ENCODE assay signal across 1 cellular context in the genomic region with DNA sequence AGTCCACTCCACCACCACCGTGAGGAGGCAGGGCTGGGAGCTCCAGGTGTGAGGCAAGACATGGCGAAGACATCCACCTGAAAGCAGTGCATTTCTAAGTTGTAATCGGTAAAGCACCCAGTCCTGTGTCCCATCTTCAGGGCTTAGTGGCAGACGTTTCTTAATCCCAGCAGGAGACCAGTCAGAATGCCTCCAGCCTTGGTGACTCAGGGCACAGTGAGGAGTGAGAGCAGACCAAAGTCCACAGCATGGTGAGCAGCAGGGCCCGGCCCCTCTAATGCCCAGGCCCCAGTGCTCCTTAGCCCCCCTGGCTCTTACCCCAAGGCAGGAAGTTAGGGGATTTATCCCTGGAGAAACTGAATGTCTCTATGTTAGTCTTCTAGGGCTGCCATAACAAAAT.
TF ChIP-seq lines count a peak whose summit lies in the region.

No MANE protein-coding gene starts in this region.

TF ChIP-seq in A549, 52 proteins besides CTCF, POLR2A, EP300 and RAD21 (continued from another document):
- TF ChIP-seq, protein P1, sequence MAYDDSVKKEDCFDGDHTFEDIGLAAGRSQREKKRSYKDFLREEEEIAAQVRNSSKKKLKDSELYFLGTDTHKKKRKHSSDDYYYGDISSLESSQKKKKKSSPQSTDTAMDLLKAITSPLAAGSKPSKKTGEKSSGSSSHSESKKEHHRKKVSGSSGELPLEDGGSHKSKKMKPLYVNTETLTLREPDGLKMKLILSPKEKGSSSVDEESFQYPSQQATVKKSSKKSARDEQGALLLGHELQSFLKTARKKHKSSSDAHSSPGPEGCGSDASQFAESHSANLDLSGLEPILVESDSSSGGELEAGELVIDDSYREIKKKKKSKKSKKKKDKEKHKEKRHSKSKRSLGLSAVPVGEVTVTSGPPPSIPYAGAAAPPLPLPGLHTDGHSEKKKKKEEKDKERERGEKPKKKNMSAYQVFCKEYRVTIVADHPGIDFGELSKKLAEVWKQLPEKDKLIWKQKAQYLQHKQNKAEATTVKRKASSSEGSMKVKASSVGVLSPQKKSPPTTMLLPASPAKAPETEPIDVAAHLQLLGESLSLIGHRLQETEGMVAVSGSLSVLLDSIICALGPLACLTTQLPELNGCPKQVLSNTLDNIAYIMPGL (CRISPR knock-in tag; IDR thresholded peaks at IDR 0.05; ENCODE audit: borderline replicate concordance): no peak
- TF ChIP-seq, protein P2, sequence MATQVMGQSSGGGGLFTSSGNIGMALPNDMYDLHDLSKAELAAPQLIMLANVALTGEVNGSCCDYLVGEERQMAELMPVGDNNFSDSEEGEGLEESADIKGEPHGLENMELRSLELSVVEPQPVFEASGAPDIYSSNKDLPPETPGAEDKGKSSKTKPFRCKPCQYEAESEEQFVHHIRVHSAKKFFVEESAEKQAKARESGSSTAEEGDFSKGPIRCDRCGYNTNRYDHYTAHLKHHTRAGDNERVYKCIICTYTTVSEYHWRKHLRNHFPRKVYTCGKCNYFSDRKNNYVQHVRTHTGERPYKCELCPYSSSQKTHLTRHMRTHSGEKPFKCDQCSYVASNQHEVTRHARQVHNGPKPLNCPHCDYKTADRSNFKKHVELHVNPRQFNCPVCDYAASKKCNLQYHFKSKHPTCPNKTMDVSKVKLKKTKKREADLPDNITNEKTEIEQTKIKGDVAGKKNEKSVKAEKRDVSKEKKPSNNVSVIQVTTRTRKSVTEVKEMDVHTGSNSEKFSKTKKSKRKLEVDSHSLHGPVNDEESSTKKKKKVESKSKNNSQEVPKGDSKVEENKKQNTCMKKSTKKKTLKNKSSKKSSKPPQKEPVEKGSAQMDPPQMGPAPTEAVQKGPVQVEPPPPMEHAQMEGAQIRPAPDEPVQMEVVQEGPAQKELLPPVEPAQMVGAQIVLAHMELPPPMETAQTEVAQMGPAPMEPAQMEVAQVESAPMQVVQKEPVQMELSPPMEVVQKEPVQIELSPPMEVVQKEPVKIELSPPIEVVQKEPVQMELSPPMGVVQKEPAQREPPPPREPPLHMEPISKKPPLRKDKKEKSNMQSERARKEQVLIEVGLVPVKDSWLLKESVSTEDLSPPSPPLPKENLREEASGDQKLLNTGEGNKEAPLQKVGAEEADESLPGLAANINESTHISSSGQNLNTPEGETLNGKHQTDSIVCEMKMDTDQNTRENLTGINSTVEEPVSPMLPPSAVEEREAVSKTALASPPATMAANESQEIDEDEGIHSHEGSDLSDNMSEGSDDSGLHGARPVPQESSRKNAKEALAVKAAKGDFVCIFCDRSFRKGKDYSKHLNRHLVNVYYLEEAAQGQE (IDR thresholded peaks at IDR 0.05): no peak
- TF ChIP-seq RCOR1 (IDR thresholded peaks at IDR 0.05; ENCODE audit: low read depth, low read length): no peak
- no peak for TF ChIP-seq HOXB5 (CRISPR knock-in tag; IDR thresholded peaks at IDR 0.05)
- TF ChIP-seq, protein P3, sequence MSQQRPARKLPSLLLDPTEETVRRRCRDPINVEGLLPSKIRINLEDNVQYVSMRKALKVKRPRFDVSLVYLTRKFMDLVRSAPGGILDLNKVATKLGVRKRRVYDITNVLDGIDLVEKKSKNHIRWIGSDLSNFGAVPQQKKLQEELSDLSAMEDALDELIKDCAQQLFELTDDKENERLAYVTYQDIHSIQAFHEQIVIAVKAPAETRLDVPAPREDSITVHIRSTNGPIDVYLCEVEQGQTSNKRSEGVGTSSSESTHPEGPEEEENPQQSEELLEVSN (IDR thresholded peaks at IDR 0.05; ENCODE audit: borderline replicate concordance, low read depth): no peak
- 0 out of 2 replicates have a peak, but pooled peaks have one; percentile 21 for TF ChIP-seq MYC (IDR thresholded peaks at IDR 0.05; ENCODE audit: borderline replicate concordance, low read length)
- TF ChIP-seq ZC3H11A (IDR thresholded peaks at IDR 0.05): no peak
- TF ChIP-seq HDAC2 (IDR thresholded peaks at IDR 0.05): no peak
- no peak for TF ChIP-seq HOXB13 (CRISPR knock-in tag; IDR thresholded peaks at IDR 0.05; ENCODE audit: low read depth)
- TF ChIP-seq KDM1A (IDR thresholded peaks at IDR 0.05; ENCODE audit: low read depth): no peak
- TF ChIP-seq RFX5 (IDR thresholded peaks at IDR 0.05): no peak
- no peak for TF ChIP-seq CHD4 (IDR thresholded peaks at IDR 0.05; ENCODE audit: borderline replicate concordance)
- no peak for TF ChIP-seq TP53 (CRISPR knock-in tag; IDR thresholded peaks at IDR 0.05)
- TF ChIP-seq MAFK (IDR thresholded peaks at IDR 0.05; ENCODE audit: partially characterized antibody): no peak
- TF ChIP-seq HEYL (CRISPR knock-in tag; IDR thresholded peaks at IDR 0.05): no peak
- TF ChIP-seq CEBPB (IDR thresholded peaks at IDR 0.05): peak in 1 of 2 experiments; percentile 36; a peak in 2 of 4 replicates
- TF ChIP-seq, protein P4, sequence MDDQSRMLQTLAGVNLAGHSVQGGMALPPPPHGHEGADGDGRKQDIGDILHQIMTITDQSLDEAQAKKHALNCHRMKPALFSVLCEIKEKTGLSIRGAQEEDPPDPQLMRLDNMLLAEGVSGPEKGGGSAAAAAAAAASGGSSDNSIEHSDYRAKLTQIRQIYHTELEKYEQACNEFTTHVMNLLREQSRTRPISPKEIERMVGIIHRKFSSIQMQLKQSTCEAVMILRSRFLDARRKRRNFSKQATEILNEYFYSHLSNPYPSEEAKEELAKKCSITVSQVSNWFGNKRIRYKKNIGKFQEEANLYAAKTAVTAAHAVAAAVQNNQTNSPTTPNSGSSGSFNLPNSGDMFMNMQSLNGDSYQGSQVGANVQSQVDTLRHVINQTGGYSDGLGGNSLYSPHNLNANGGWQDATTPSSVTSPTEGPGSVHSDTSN (IDR thresholded peaks at IDR 0.05): no peak
- TF ChIP-seq GATA3 (IDR thresholded peaks at IDR 0.05; ENCODE audit: borderline replicate concordance): no peak
- TF ChIP-seq, protein P5, sequence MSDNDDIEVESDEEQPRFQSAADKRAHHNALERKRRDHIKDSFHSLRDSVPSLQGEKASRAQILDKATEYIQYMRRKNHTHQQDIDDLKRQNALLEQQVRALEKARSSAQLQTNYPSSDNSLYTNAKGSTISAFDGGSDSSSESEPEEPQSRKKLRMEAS (IDR thresholded peaks at IDR 0.05): peak; percentile 68
- no peak for TF ChIP-seq FOXS1 (CRISPR knock-in tag; IDR thresholded peaks at IDR 0.05)
- no peak for TF ChIP-seq EHMT2 (IDR thresholded peaks at IDR 0.05; ENCODE audit: low read depth)
- TF ChIP-seq, protein P6, sequence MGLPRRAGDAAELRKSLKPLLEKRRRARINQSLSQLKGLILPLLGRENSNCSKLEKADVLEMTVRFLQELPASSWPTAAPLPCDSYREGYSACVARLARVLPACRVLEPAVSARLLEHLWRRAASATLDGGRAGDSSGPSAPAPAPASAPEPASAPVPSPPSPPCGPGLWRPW (IDR thresholded peaks at IDR 0.05): no peak
- no peak for TF ChIP-seq RNF2 (IDR thresholded peaks at IDR 0.05; ENCODE audit: borderline replicate concordance, low read depth)
- TF ChIP-seq, protein P7, sequence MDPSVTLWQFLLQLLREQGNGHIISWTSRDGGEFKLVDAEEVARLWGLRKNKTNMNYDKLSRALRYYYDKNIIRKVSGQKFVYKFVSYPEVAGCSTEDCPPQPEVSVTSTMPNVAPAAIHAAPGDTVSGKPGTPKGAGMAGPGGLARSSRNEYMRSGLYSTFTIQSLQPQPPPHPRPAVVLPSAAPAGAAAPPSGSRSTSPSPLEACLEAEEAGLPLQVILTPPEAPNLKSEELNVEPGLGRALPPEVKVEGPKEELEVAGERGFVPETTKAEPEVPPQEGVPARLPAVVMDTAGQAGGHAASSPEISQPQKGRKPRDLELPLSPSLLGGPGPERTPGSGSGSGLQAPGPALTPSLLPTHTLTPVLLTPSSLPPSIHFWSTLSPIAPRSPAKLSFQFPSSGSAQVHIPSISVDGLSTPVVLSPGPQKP (IDR thresholded peaks at IDR 0.05; ENCODE audit: low read depth, low read length): no peak
- TF ChIP-seq, protein P8, sequence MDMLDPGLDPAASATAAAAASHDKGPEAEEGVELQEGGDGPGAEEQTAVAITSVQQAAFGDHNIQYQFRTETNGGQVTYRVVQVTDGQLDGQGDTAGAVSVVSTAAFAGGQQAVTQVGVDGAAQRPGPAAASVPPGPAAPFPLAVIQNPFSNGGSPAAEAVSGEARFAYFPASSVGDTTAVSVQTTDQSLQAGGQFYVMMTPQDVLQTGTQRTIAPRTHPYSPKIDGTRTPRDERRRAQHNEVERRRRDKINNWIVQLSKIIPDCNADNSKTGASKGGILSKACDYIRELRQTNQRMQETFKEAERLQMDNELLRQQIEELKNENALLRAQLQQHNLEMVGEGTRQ (IDR thresholded peaks at IDR 0.05): no peak
- no peak for TF ChIP-seq KDM5A (IDR thresholded peaks at IDR 0.05)
- no peak for TF ChIP-seq ZFP36 (IDR thresholded peaks at IDR 0.05; ENCODE audit: borderline replicate concordance, partially characterized antibody)
- peak in 1 of 2 experiments; percentile 33; a peak in 2 of 5 replicates for TF ChIP-seq JUN (IDR thresholded peaks at IDR 0.05)
- TF ChIP-seq NFE2L2 (conservative IDR thresholded peaks at IDR 0.05; ENCODE audit: low read length): no peak
- TF ChIP-seq RARB (CRISPR knock-in tag; IDR thresholded peaks at IDR 0.05): no peak
- TF ChIP-seq FOSL2 (IDR thresholded peaks at IDR 0.05): peak; percentile 49; the same call in 1 of the 2 replicates
- peak; percentile 57 for TF ChIP-seq FOSL2 (CRISPR knock-in tag; IDR thresholded peaks at IDR 0.05)
- no peak for TF ChIP-seq PHF8 (IDR thresholded peaks at IDR 0.05; ENCODE audit: borderline replicate concordance, low read depth)
- TF ChIP-seq MAZ (IDR thresholded peaks at IDR 0.05; ENCODE audit: borderline replicate concordance, low read depth, low read length): no peak
- TF ChIP-seq FOSB (CRISPR knock-in tag; IDR thresholded peaks at IDR 0.05): no peak
- no peak for TF ChIP-seq POLR2AphosphoS2 (conservative IDR thresholded peaks at IDR 0.05; ENCODE audit: low read length)
- TF ChIP-seq BHLHE40 (IDR thresholded peaks at IDR 0.05; ENCODE audit: low read depth, low read length): no peak
- TF ChIP-seq, protein P9, sequence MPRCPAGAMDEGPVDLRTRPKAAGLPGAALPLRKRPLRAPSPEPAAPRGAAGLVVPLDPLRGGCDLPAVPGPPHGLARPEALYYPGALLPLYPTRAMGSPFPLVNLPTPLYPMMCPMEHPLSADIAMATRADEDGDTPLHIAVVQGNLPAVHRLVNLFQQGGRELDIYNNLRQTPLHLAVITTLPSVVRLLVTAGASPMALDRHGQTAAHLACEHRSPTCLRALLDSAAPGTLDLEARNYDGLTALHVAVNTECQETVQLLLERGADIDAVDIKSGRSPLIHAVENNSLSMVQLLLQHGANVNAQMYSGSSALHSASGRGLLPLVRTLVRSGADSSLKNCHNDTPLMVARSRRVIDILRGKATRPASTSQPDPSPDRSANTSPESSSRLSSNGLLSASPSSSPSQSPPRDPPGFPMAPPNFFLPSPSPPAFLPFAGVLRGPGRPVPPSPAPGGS (IDR thresholded peaks at IDR 0.05): no peak
- TF ChIP-seq JUNB (IDR thresholded peaks at IDR 0.05): peak; percentile 44; the same call in 1 of the 2 replicates
- no peak for TF ChIP-seq NR3C1 (IDR thresholded peaks at IDR 0.05)
- TF ChIP-seq TFCP2L1 (CRISPR knock-in tag; IDR thresholded peaks at IDR 0.05): no peak
- no peak for TF ChIP-seq ZNF302 (CRISPR knock-in tag; IDR thresholded peaks at IDR 0.05)
